In genomic region chr1:59595774-59596173, GRCh38 we compare ENCODE assay signal across 14 cellular contexts.
DNase-seq lines count a peak whose midpoint lies in the region; ATAC-seq, FAIRE-seq and TF ChIP-seq lines count a peak whose summit lies in the region.
"Had no signal": no experiment of that assay in that cellular context is flagged by ENCODE, and none has a peak within 500 bp of the region (broad histone marks: within the 10 kb centered on the region; RNA-seq: fewer than 3 reads in every experiment).

No MANE protein-coding gene starts in this region.

- peak overlapping the region; percentile 59 for H3K27ac Mint-ChIP-seq in MCF 10A (ENCODE audit: low read depth, unreplicated experiment)
- H3K27ac Mint-ChIP-seq in mesothelial cell of epicardium: peak overlapping the region; percentile 91
- no peak overlapping the region for H3K27ac Mint-ChIP-seq in natural killer cell treated with Interleukin-12 subunit alpha and Interleukin-12 subunit beta and Interleukin-15 and Interleukin-18, amount 100 ng/mL, for 72 hours
- H3K27ac Mint-ChIP-seq: activated B cell treated with CpG ODN at 0.5 μM for 24 hours, memory B cell had no signal

- TF ChIP-seq POLR2A in GM12891 (IDR thresholded peaks at IDR 0.05; ENCODE audit: low read depth, low read length): no peak

- POLR2A ChIA-PET in MCF 10A (lab: Yijun Ruan, JAX): interaction anchor here (0.8 to 2.1 kb wide), 8 partner anchors 35 to 813 kb away, joined by 3 to 12 read pairs (median 4); partner anchors contain the start of gene FGGY

- no peak for FAIRE-seq in urothelium cell line (lab: Jason Lieb, UNC)
- FAIRE-seq in GM12891 (lab: Jason Lieb, UNC): no peak

- DNase-seq in AG08395 (ENCODE audit: low spot score) (peak; percentile 72), LHCN-M2 (ENCODE audit: low read depth) (peak; percentile 75), MCF 10A (ENCODE audit: unreplicated experiment) (peak; percentile 5), mesothelial cell of epicardium (ENCODE audit: low spot score in 2 of 2, unreplicated experiment in 2 of 2) (no peak), urothelium cell line (ENCODE audit: low spot score) (no peak), GM12891 (ENCODE audit: insufficient read length, low spot score) (no peak)
- no peak for DNase-seq in natural killer cell treated with Interleukin-12 subunit alpha and Interleukin-12 subunit beta and Interleukin-15 and Interleukin-18, amount 100 ng/mL, for 72 hours (ENCODE audit: low spot score)
- DNase-seq: activated B cell treated with CpG ODN at 0.5 μM for 24 hours; activated naive CD4-positive, alpha-beta T cell treated with anti-CD3 and anti-CD28 coated beads, Interleukin-2, amount 50 U/mL, for 16 hours; C1 segment of cervical spinal cord; MV-4-11; stimulated activated naive CD4-positive, alpha-beta T cell had no signal

- TF ChIP-seq CTCF in MCF 10A (IDR thresholded peaks at IDR 0.05; ENCODE audit: unreplicated experiment) (no peak), mesothelial cell of epicardium (IDR thresholded peaks at IDR 0.05; ENCODE audit: unreplicated experiment) (no peak)

- H3K27me3 Mint-ChIP-seq in MCF 10A (ENCODE audit: insufficient read depth, unreplicated experiment) (no peaks in the 10 kb centered on the region), mesothelial cell of epicardium (ENCODE audit: low read depth) (no peaks in the 10 kb centered on the region)
- no peaks in the 10 kb centered on the region for H3K27me3 Mint-ChIP-seq in natural killer cell treated with Interleukin-12 subunit alpha and Interleukin-12 subunit beta and Interleukin-15 and Interleukin-18, amount 100 ng/mL, for 72 hours
- H3K27me3 Mint-ChIP-seq: activated B cell treated with CpG ODN at 0.5 μM for 24 hours, memory B cell had no signal

- ATAC-seq in HG03097 (IDR thresholded peaks at IDR 0.05; ENCODE audit: low FRiP score, unreplicated experiment): no peak
- ATAC-seq in natural killer cell treated with Interleukin-12 subunit alpha and Interleukin-12 subunit beta and Interleukin-15 and Interleukin-18, amount 100 ng/mL, for 72 hours: no peak

- H3K9me3 Mint-ChIP-seq in MCF 10A (ENCODE audit: unreplicated experiment) (no peaks in the 10 kb centered on the region), mesothelial cell of epicardium (peaks cover 6% of the 10 kb centered on the region)
- no peaks in the 10 kb centered on the region for H3K9me3 Mint-ChIP-seq in natural killer cell treated with Interleukin-12 subunit alpha and Interleukin-12 subunit beta and Interleukin-15 and Interleukin-18, amount 100 ng/mL, for 72 hours
- H3K9me3 Mint-ChIP-seq: activated B cell treated with CpG ODN at 0.5 μM for 24 hours, memory B cell had no signal

- H3K4me1 Mint-ChIP-seq in MCF 10A (ENCODE audit: insufficient read depth, unreplicated experiment): peaks cover 19% of the 10 kb centered on the region
- peaks cover 55% of the 10 kb centered on the region for H3K4me1 Mint-ChIP-seq in mesothelial cell of epicardium
- H3K4me1 Mint-ChIP-seq in natural killer cell treated with Interleukin-12 subunit alpha and Interleukin-12 subunit beta and Interleukin-15 and Interleukin-18, amount 100 ng/mL, for 72 hours (ENCODE audit: low read depth in 2 of 2): no peaks in the 10 kb centered on the region
- H3K4me1 Mint-ChIP-seq: activated B cell treated with CpG ODN at 0.5 μM for 24 hours, memory B cell had no signal

- intact Hi-C loops in MCF 10A (cut with micrococcal nuclease): no loop called here

- BruUV-seq in MCF 10A (replicated peaks; lab: Mats Ljungman, UMichigan): no TSS peak

- CTCF ChIA-PET in MCF 10A (lab: Yijun Ruan, JAX): interaction anchor here (0.6 to 1.1 kb wide), 3 partner anchors 70 to 164 kb away, joined by 3 to 5 read pairs (median 3); no protein-coding TSS in a partner anchor

- H3K36me3 Mint-ChIP-seq in MCF 10A (ENCODE audit: insufficient read depth, unreplicated experiment) (no peaks in the 10 kb centered on the region), mesothelial cell of epicardium (peaks cover 3% of the 10 kb centered on the region)
- H3K36me3 Mint-ChIP-seq in natural killer cell treated with Interleukin-12 subunit alpha and Interleukin-12 subunit beta and Interleukin-15 and Interleukin-18, amount 100 ng/mL, for 72 hours: no peaks in the 10 kb centered on the region

- H3K4me3 Mint-ChIP-seq in MCF 10A (ENCODE audit: unreplicated experiment): no peak overlapping the region
- H3K4me3 Mint-ChIP-seq in mesothelial cell of epicardium: no peak overlapping the region
- no peak overlapping the region for H3K4me3 Mint-ChIP-seq in natural killer cell treated with Interleukin-12 subunit alpha and Interleukin-12 subunit beta and Interleukin-15 and Interleukin-18, amount 100 ng/mL, for 72 hours
- H3K4me3 Mint-ChIP-seq: activated B cell treated with CpG ODN at 0.5 μM for 24 hours, memory B cell had no signal

TF ChIP-seq in GM12891, 5 proteins besides CTCF, POLR2A, EP300 and RAD21:
- TF ChIP-seq TAF1 (IDR thresholded peaks at IDR 0.05; ENCODE audit: low read depth, low read length) (no peak), POU2F2 (IDR thresholded peaks at IDR 0.05; ENCODE audit: low read depth, low read length) (no peak), PAX5 (IDR thresholded peaks at IDR 0.05; ENCODE audit: insufficient read depth, low read length, severe bottlenecking) (no peak), SPI1 (IDR thresholded peaks at IDR 0.05; ENCODE audit: low read depth, low read length) (no peak), POLR2AphosphoS5 (IDR thresholded peaks at IDR 0.05; ENCODE audit: low read depth, low read length) (no peak)

Comparison
In these comparisons a context has a peak if more than half of its experiments do, and no peak if none do; other contexts are left out.
1. DNase-seq: peak in AG08395 (single experiment), LHCN-M2 (single experiment) and MCF 10A (single experiment); none in mesothelial cell of epicardium (0 of 2), urothelium cell line (single experiment), GM12891 (single experiment) and natural killer cell treated with Interleukin-12 subunit alpha and Interleukin-12 subunit beta and Interleukin-15 and Interleukin-18, amount 100 ng/mL, for 72 hours (single experiment).
2. H3K27ac Mint-ChIP-seq: peak in MCF 10A (single experiment) and mesothelial cell of epicardium (single experiment); none in natural killer cell treated with Interleukin-12 subunit alpha and Interleukin-12 subunit beta and Interleukin-15 and Interleukin-18, amount 100 ng/mL, for 72 hours (0 of 2).